14 cellular contexts compared by ENCODE assay signal in the genomic region with DNA sequence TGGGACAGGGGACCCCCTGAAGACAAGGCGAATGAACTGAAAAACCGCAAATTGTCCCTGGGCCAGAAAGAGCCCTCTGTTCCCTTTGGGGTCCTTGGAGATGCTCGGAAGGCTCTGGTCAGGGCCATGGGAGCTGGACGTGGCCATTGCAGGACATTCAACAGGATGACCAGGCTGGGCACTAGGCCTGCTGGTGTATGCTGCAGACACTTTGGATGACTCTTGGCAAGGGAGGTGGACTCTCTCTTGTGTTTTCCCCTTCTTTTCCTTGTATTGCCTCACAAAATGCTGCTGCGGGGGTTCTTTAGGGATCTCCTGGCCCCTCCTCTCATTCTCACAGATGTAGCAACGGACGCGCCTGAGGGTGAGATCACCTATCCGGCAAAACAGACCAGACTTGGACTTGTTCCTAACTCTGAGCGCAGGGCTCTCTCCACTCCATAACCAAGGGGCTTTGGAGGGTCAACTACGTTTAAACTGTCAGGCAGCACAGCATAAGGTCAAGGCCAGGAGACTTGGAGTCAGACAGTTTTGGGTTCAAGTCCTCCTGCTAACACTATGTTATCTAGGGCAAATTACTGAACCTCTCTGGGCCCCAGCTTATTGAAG. TPM values are rescaled to one million over a fixed set of nuclear protein-coding genes. Genes with fewer than 3 reads are reported as not detected.
A peak's percentile ranks its signal among the peaks of the same experiment; 100 is the strongest.
DNase-seq lines count a peak whose midpoint lies in the region; TF ChIP-seq lines count a peak whose summit lies in the region.
"Had no signal": no experiment of that assay in that cellular context is flagged by ENCODE, and none has a peak within 500 bp of the region (broad histone marks: within the 10 kb centered on the region; RNA-seq: fewer than 3 reads in every experiment).

No MANE protein-coding gene starts in this region.

- TF ChIP-seq CTCF in GM10266 (IDR thresholded peaks at IDR 0.05; ENCODE audit: control insufficient read depth, insufficient read depth, low read depth, missing control alignments), result no peak

- DNase-seq in activated CD8-positive, alpha-beta memory T cell treated with anti-CD3 and anti-CD28 coated beads, Interleukin-2, amount 50 U/mL, for 48 hours, result peak; percentile 35
- DNase-seq in dermis microvascular lymphatic vessel endothelial cell (ENCODE audit: low read depth in 2 of 2) (peak; percentile 72 to 93), lung microvascular endothelial cell (ENCODE audit: low read depth in 2 of 2) (peak; percentile 69 to 88), SW 1271 (lab: John Stamatoyannopoulos, UW) (no peak), GM10266 (ENCODE audit: extremely low spot score) (no peak), DMS53 (lab: John Stamatoyannopoulos, UW) (no peak)
- DNase-seq: ACHN; BE2C; C1 segment of cervical spinal cord; Caco-2; CD4-positive, CD25-positive, alpha-beta regulatory T cell; DMS79; GDM1; HCEC 1CT had no signal

RNA-seq across cellular contexts. Expression of gene SH3RF3, which starts 41.8 kb away (rescaled TPM):
- 4.5 and 8.9 TPM in 2 replicates for total RNA-seq in dermis microvascular lymphatic vessel endothelial cell
- total RNA-seq in lung microvascular endothelial cell, result 4.8 and 7.3 TPM in 2 replicates

Comparison
In these comparisons a context has a peak if more than half of its experiments do, and no peak if none do; other contexts are left out.
1. DNase-seq: peak in activated CD8-positive, alpha-beta memory T cell treated with anti-CD3 and anti-CD28 coated beads, Interleukin-2, amount 50 U/mL, for 48 hours (single experiment), dermis microvascular lymphatic vessel endothelial cell (2 of 2) and lung microvascular endothelial cell (2 of 2); none in SW 1271 (0 of 2), GM10266 (single experiment) and DMS53 (single experiment).